Comparison of ENCODE assay signal across 13 cellular contexts in the genomic region with DNA sequence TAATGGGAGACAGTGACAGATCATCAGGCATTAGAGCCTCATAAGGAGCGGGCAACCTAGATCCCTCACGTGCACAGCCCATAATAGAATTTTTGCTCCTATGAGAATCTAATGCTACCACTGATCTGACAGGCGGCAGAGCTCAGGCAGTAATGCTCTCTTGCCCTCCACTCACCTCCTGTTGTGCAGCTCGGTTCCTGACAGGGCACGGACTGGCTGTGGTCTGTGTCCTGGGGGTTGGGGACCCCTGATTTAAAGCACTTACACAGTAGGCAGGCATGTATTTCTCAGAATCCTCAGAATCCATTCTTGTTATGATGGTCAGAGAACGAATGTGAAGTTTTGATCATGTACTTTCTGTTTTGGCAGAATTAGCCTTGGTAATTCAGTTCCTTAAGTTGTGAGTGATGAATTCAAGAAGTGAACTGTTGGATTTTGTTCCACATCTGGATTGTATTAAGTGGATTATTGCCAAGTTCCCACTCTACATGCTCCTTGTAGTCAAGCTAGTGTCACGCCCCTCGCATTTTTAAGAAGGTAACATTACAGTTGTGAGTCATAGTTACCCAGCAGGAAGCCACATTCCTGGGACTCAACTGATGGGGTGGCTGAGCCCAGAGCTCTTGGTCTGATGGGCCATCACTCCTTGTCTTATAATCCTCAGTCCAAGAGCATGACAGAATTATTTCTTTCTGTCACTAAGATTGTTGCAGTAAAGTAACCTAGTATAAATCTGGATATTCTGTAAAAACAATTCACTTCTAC.
DNase-seq lines count a peak whose midpoint lies in the region; ATAC-seq and TF ChIP-seq lines count a peak whose summit lies in the region.
"Had no signal": no experiment of that assay in that cellular context is flagged by ENCODE, and none has a peak within 500 bp of the region (broad histone marks: within the 10 kb centered on the region; RNA-seq: fewer than 3 reads in every experiment).

No MANE protein-coding gene starts in this region.

- H3K27me3 ChIP-seq in WERI-Rb-1 (ENCODE audit: insufficient read depth, low read depth, severe bottlenecking) = no peaks in the 10 kb centered on the region

- no peak for TF ChIP-seq CTCF in WERI-Rb-1 (IDR thresholded peaks at IDR 0.05; ENCODE audit: low read depth, low read length)

- DNase-seq in GM04503 (ENCODE audit: low read depth) (peak; percentile 96), RPMI7951 (ENCODE audit: low read depth) (peak; percentile 99), fibroblast of gingiva (ENCODE audit: low read depth) (peak; percentile 94), renal cortical epithelial cell (ENCODE audit: low read depth) (peak; percentile 93), WERI-Rb-1 (no peak), Ammon's horn (ENCODE audit: low spot score) (no peak)
- DNase-seq: activated gamma-delta T cell treated with Interleukin-2 at 50 U/mL for 16 hours, foreskin melanocyte, NCI-H1092 treated with DMSO at 0.1 percent for 48 hours, T-helper 2 cell had no signal

- no peak overlapping the region for H3K27ac ChIP-seq in WERI-Rb-1
- H3K27ac ChIP-seq: parathyroid adenoma had no signal

- H3K9me3 ChIP-seq in WERI-Rb-1 (ENCODE audit: severe bottlenecking) = no peaks in the 10 kb centered on the region

- ATAC-seq in HG03196 (IDR thresholded peaks at IDR 0.05; ENCODE audit: unreplicated experiment) = no peak
- ATAC-seq in HG02885 (IDR thresholded peaks at IDR 0.05; ENCODE audit: poor library complexity, unreplicated experiment) = no peak

- peaks cover 10% of the 10 kb centered on the region; the same call in 1 of the 2 replicates for H3K36me3 ChIP-seq in WERI-Rb-1

- no peak overlapping the region for H3K4me3 ChIP-seq in WERI-Rb-1 (ENCODE audit: low read depth, low read length)

Comparison
In these comparisons a context has a peak if more than half of its experiments do, and no peak if none do; other contexts are left out.
1. DNase-seq: peak in GM04503 (single experiment), RPMI7951 (single experiment), fibroblast of gingiva (single experiment) and renal cortical epithelial cell (single experiment); none in WERI-Rb-1 (single experiment) and Ammon's horn (single experiment).